ENCODE assay signal across 16 cellular contexts in the genomic region with DNA sequence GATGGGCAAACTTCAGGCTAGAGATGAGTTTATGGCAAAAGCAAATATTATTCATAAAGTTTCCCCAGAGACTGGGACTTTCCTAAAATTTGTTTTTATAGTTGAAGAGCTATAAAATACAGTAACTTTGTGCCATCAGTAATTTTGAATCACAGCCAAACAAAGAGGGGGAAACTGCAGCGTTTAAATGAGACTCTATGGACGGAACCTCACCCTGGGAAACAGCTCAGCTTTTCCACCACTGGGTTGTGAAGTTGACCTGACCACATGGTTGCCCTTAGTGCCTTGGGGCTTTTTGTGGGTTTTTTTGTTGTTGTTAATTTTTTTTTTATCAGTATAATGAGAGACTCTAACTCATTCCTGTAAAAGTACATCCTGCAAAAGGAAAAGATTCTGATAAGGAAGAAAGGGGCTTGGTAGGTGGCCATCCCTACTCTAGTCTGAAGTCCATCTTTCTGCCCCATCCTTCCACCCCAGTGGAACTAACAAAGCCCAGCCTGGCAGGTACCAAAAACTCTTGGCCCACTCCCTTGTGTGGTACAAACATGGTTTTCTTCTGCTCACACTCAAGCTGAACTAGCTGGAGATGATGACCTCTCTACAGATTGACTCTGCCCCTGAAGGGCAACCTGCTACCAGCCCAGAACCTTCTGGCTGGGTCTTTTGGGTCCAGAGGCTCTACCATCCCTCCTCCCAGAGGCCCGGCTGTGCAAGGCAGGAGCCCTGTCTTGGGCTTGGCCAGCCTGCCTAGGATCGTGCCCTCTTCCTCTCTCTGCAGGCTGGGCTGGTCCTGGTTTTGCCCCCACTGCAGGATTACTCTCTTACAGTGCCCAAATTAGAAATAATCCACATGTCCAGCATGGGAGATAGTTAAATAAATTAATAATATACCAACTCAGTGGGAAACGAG. TPM values are rescaled to one million over a fixed set of nuclear protein-coding genes. Genes with fewer than 3 reads are reported as not detected.
A peak's percentile ranks its signal among the peaks of the same experiment; 100 is the strongest.
DNase-seq lines count a peak whose midpoint lies in the region; ATAC-seq and TF ChIP-seq lines count a peak whose summit lies in the region.
"Had no signal": no experiment of that assay in that cellular context is flagged by ENCODE, and none has a peak within 500 bp of the region (broad histone marks: within the 10 kb centered on the region; RNA-seq: fewer than 3 reads in every experiment).

No MANE protein-coding gene starts in this region.

- no peaks in the 10 kb centered on the region for H3K79me2 ChIP-seq in osteoblast (ENCODE audit: insufficient read depth, low read length)

- no peak overlapping the region for H2AFZ ChIP-seq in osteoblast (ENCODE audit: low read length)

- no peaks in the 10 kb centered on the region for H3K27me3 Mint-ChIP-seq in activated T-helper 1 cell treated with anti-CD3 and anti-CD28 coated beads, Interleukin-12 subunit alpha, Interleukin-12 subunit beta, Interleukin-2, Interleukin-4 antibody, amounts not matched to agents 30 ng/mL and 10 ng/mL and 1 ng/mL, durations not matched to agents 14 hours and 24 hours and 36 hours (ENCODE audit: insufficient read depth)
- H3K27me3 Mint-ChIP-seq in CD4-positive, alpha-beta memory T cell = no peaks in the 10 kb centered on the region
- H3K27me3 Mint-ChIP-seq in CD4-positive, alpha-beta T cell = no peaks in the 10 kb centered on the region

- peaks cover 14% of the 10 kb centered on the region for H3K4me1 ChIP-seq in osteoblast (ENCODE audit: insufficient read depth, low read length)
- no peaks in the 10 kb centered on the region for H3K4me1 ChIP-seq in CD4-positive, alpha-beta memory T cell (ENCODE audit: insufficient read depth, low read length)

- no peaks in the 10 kb centered on the region for H3K9me3 ChIP-seq in osteoblast (ENCODE audit: low read depth, low read length)
- no peaks in the 10 kb centered on the region for H3K9me3 ChIP-seq in CD4-positive, alpha-beta memory T cell (ENCODE audit: control insufficient read depth in 1 of 2, low read length in 2 of 2)
- H3K9me3 ChIP-seq in CD4-positive, alpha-beta T cell (ENCODE audit: control insufficient read depth, low read length) = no peaks in the 10 kb centered on the region

- peak; percentile 60 for ATAC-seq in GM19463 (IDR thresholded peaks at IDR 0.05; ENCODE audit: unreplicated experiment)
- ATAC-seq in CD4-positive, alpha-beta T cell (ENCODE audit: poor library complexity) = no peak

- H3K36me3 ChIP-seq in osteoblast (ENCODE audit: insufficient read depth, low read length) = peaks cover 38% of the 10 kb centered on the region
- peaks cover 26% of the 10 kb centered on the region for H3K36me3 ChIP-seq in CD4-positive, alpha-beta memory T cell (ENCODE audit: insufficient read depth, low read length)

- no peaks in the 10 kb centered on the region for H3K27me3 ChIP-seq in osteoblast (ENCODE audit: insufficient read depth, low read length)
- H3K27me3 ChIP-seq in CD4-positive, alpha-beta memory T cell (ENCODE audit: insufficient read depth, low read length) = no peaks in the 10 kb centered on the region
- no peaks in the 10 kb centered on the region for H3K27me3 ChIP-seq in CD4-positive, alpha-beta T cell (ENCODE audit: control insufficient read depth, insufficient read depth, low read length)

- intact Hi-C loops in activated T-helper 1 cell treated with anti-CD3 and anti-CD28 coated beads, Interleukin-12 subunit alpha, Interleukin-12 subunit beta, Interleukin-2, Interleukin-4 antibody, amounts not matched to agents 30 ng/mL and 10 ng/mL and 1 ng/mL, durations not matched to agents 14 hours and 24 hours and 36 hours (cut with micrococcal nuclease) = loop anchor here (1.0 kb wide), 4 partner anchors 13 to 112 kb away; no protein-coding TSS in a partner anchor
- intact Hi-C loops in CD4-positive, alpha-beta memory T cell (cut with micrococcal nuclease) = no loop called here
- intact Hi-C loops in CD4-positive, alpha-beta T cell (cut with DNase I, micrococcal nuclease) = loop anchor here in 1 of 2 experiments (10.0 kb wide), 1 partner anchor 555 kb away; a partner anchor contains a TSS

- H4K20me1 ChIP-seq in osteoblast (ENCODE audit: insufficient read depth, low read length) = peaks cover 5% of the 10 kb centered on the region

- CTCF ChIA-PET in CD4-positive, alpha-beta memory T cell (lab: Charles Lee; ENCODE audit: partially characterized antibody) = interaction anchor here (0.7 to 10.6 kb wide), 4 partner anchors 8 to 124 kb away, joined by 3 to 221 read pairs (median 5); no protein-coding TSS in a partner anchor
- CTCF ChIA-PET in CD4-positive, alpha-beta T cell (lab: Charles Lee) = interaction anchor here (1.3 kb wide), 1 partner anchor 275 kb away, joined by 3 read pairs; no protein-coding TSS in a partner anchor

- no peak overlapping the region for H3K4me2 ChIP-seq in osteoblast (ENCODE audit: insufficient read depth, low read length)
- H3K4me2 ChIP-seq: smooth muscle cell had no signal

- peak overlapping the region; percentile 30 for H3K27ac ChIP-seq in osteoblast (ENCODE audit: low read depth, low read length)
- no peak overlapping the region for H3K27ac ChIP-seq in CD4-positive, alpha-beta memory T cell (ENCODE audit: low read depth, low read length)
- no peak overlapping the region for H3K27ac ChIP-seq in CD4-positive, alpha-beta T cell (ENCODE audit: low read depth, low read length)

- no peak overlapping the region for H3K4me3 ChIP-seq in osteoblast (ENCODE audit: insufficient read depth, low read length)
- H3K4me3 ChIP-seq in CD4-positive, alpha-beta memory T cell (ENCODE audit: low read length in 2 of 2) = no peak overlapping the region
- H3K4me3 ChIP-seq: smooth muscle cell had no signal

- peak overlapping the region; percentile 35 for H3K4me3 Mint-ChIP-seq in activated T-helper 1 cell treated with anti-CD3 and anti-CD28 coated beads, Interleukin-12 subunit alpha, Interleukin-12 subunit beta, Interleukin-2, Interleukin-4 antibody, amounts not matched to agents 30 ng/mL and 10 ng/mL and 1 ng/mL, durations not matched to agents 14 hours and 24 hours and 36 hours
- H3K4me3 Mint-ChIP-seq in CD4-positive, alpha-beta memory T cell = no peak overlapping the region
- H3K4me3 Mint-ChIP-seq in CD4-positive, alpha-beta T cell = no peak overlapping the region
- H3K4me3 Mint-ChIP-seq: nephron had no signal

- H3K36me3 Mint-ChIP-seq in activated T-helper 1 cell treated with anti-CD3 and anti-CD28 coated beads, Interleukin-12 subunit alpha, Interleukin-12 subunit beta, Interleukin-2, Interleukin-4 antibody, amounts not matched to agents 30 ng/mL and 10 ng/mL and 1 ng/mL, durations not matched to agents 14 hours and 24 hours and 36 hours (ENCODE audit: low read depth) = peaks cover 20% of the 10 kb centered on the region
- peaks cover 34 to 63% of the 10 kb centered on the region in 2 donors for H3K36me3 Mint-ChIP-seq in CD4-positive, alpha-beta memory T cell
- H3K36me3 Mint-ChIP-seq in CD4-positive, alpha-beta T cell (ENCODE audit: low read depth) = peaks cover 71% of the 10 kb centered on the region

- no peak for TF ChIP-seq CTCF in osteoblast (IDR thresholded peaks at IDR 0.05; ENCODE audit: extremely low read depth, low read depth, low read length)
- TF ChIP-seq CTCF in CD4-positive, alpha-beta T cell (IDR thresholded peaks at IDR 0.05) = no peak

- DNase-seq in EL (peak; percentile 71), osteoblast (ENCODE audit: insufficient read length, low spot score, missing footprints) (peak; percentile 81), NAMALWA (ENCODE audit: low spot score) (no peak)
- DNase-seq in activated T-helper 1 cell treated with anti-CD3 and anti-CD28 coated beads, Interleukin-12 subunit alpha, Interleukin-12 subunit beta, Interleukin-2, Interleukin-4 antibody, amounts not matched to agents 30 ng/mL and 10 ng/mL and 1 ng/mL, durations not matched to agents 14 hours and 24 hours and 36 hours (ENCODE audit: low spot score) = no peak
- no peak for DNase-seq in CD4-positive, alpha-beta memory T cell
- DNase-seq in CD4-positive, alpha-beta T cell = no peak
- DNase-seq: DMS 273 treated with DMSO at 0.1 percent for 48 hours; effector CD4-positive, alpha-beta T cell; NCI-H524; Right ventricle myocardium superior had no signal

- H3K9me3 Mint-ChIP-seq in activated T-helper 1 cell treated with anti-CD3 and anti-CD28 coated beads, Interleukin-12 subunit alpha, Interleukin-12 subunit beta, Interleukin-2, Interleukin-4 antibody, amounts not matched to agents 30 ng/mL and 10 ng/mL and 1 ng/mL, durations not matched to agents 14 hours and 24 hours and 36 hours = no peaks in the 10 kb centered on the region
- no peaks in the 10 kb centered on the region for H3K9me3 Mint-ChIP-seq in CD4-positive, alpha-beta memory T cell
- no peaks in the 10 kb centered on the region for H3K9me3 Mint-ChIP-seq in CD4-positive, alpha-beta T cell
- H3K9me3 Mint-ChIP-seq: nephron had no signal

- H3K4me1 Mint-ChIP-seq in activated T-helper 1 cell treated with anti-CD3 and anti-CD28 coated beads, Interleukin-12 subunit alpha, Interleukin-12 subunit beta, Interleukin-2, Interleukin-4 antibody, amounts not matched to agents 30 ng/mL and 10 ng/mL and 1 ng/mL, durations not matched to agents 14 hours and 24 hours and 36 hours (ENCODE audit: low read depth) = peaks cover 36% of the 10 kb centered on the region
- peaks cover 4 to 8% (median 7%) of the 10 kb centered on the region in 4 donors for H3K4me1 Mint-ChIP-seq in CD4-positive, alpha-beta memory T cell
- H3K4me1 Mint-ChIP-seq in CD4-positive, alpha-beta T cell (ENCODE audit: low read depth) = peaks cover 8% of the 10 kb centered on the region

- peak overlapping the region; percentile 81 for H3K27ac Mint-ChIP-seq in activated T-helper 1 cell treated with anti-CD3 and anti-CD28 coated beads, Interleukin-12 subunit alpha, Interleukin-12 subunit beta, Interleukin-2, Interleukin-4 antibody, amounts not matched to agents 30 ng/mL and 10 ng/mL and 1 ng/mL, durations not matched to agents 14 hours and 24 hours and 36 hours
- peak overlapping the region in 3 of 7 donors; percentile 13 to 52 (median 35) for H3K27ac Mint-ChIP-seq in CD4-positive, alpha-beta memory T cell
- no peak overlapping the region for H3K27ac Mint-ChIP-seq in CD4-positive, alpha-beta T cell

- POLR2A ChIA-PET in CD4-positive, alpha-beta memory T cell (lab: Charles Lee; ENCODE audit: partially characterized antibody) = no interaction called here
- POLR2A ChIA-PET in CD4-positive, alpha-beta T cell (lab: Charles Lee) = no interaction called here

RNA-seq across cellular contexts. Expression of a gene that starts 41.2 kb away (rescaled TPM):
- total RNA-seq in activated T-helper 1 cell treated with anti-CD3 and anti-CD28 coated beads, Interleukin-12 subunit alpha, Interleukin-12 subunit beta, Interleukin-2, Interleukin-4 antibody, amounts not matched to agents 30 ng/mL and 10 ng/mL and 1 ng/mL, durations not matched to agents 14 hours and 24 hours and 36 hours = not detected in 2 replicates
- under 0.01 TPM in 2 replicates for total RNA-seq in osteoblast
- not detected for total RNA-seq in CD4-positive, alpha-beta memory T cell
- not detected for polyA plus RNA-seq in CD4-positive, alpha-beta memory T cell
- not detected for total RNA-seq in CD4-positive, alpha-beta T cell
- total RNA-seq: glomerular endothelial cell, HT-29, Right ventricle myocardium superior, smooth muscle cell, subcutaneous adipose tissue had no signal
- polyA plus RNA-seq: smooth muscle cell had no signal

Comparison
In these comparisons a context has a peak if more than half of its experiments do, and no peak if none do; other contexts are left out.
1. DNase-seq: peak in EL (single experiment) and osteoblast (single experiment); none in activated T-helper 1 cell treated with anti-CD3 and anti-CD28 coated beads, Interleukin-12 subunit alpha, Interleukin-12 subunit beta, Interleukin-2, Interleukin-4 antibody, amounts not matched to agents 30 ng/mL and 10 ng/mL and 1 ng/mL, durations not matched to agents 14 hours and 24 hours and 36 hours (single experiment), NAMALWA (single experiment), CD4-positive, alpha-beta memory T cell (0 of 5) and CD4-positive, alpha-beta T cell (0 of 10).